In genomic region chr10:69327463-69328345, GRCh38 we compare ENCODE assay signal across 8 cellular contexts. TPM values are rescaled to one million over a fixed set of nuclear protein-coding genes. Genes with fewer than 3 reads are reported as not detected.
DNase-seq lines count a peak whose midpoint lies in the region; ATAC-seq, FAIRE-seq and TF ChIP-seq lines count a peak whose summit lies in the region.

No MANE protein-coding gene starts in this region.

- peak; percentile 86 for ATAC-seq in HG03442 (IDR thresholded peaks at IDR 0.05; ENCODE audit: unreplicated experiment)

- peaks cover 0 to 4% (median 0%) of the 10 kb centered on the region in 45 donors for H3K27me3 ChIP-seq in dorsolateral prefrontal cortex

- no peak for TF ChIP-seq CTCF in VCaP (conservative IDR thresholded peaks at IDR 0.05)
- TF ChIP-seq CTCF in dorsolateral prefrontal cortex (IDR thresholded peaks at IDR 0.05 in 54 of 56, conservative IDR thresholded peaks at IDR 0.05 in 2 of 56; ENCODE audit: low read depth in 1 of 56, partially characterized antibody in 56 of 56): no peak
- TF ChIP-seq CTCF in D721Med (IDR thresholded peaks at IDR 0.05; ENCODE audit: insufficient read depth, missing control alignments): no peak

- peak; percentile 46 to 53 for DNase-seq in AML-193 (lab: John Stamatoyannopoulos, UW)
- no peak for DNase-seq in GM19239 (ENCODE audit: insufficient read length, low spot score)
- DNase-seq in dorsolateral prefrontal cortex: peak; percentile 40 to 86 (median 76)
- peak; percentile 68 to 89 for DNase-seq in lung microvascular endothelial cell (ENCODE audit: low read depth in 2 of 2)
- peak; percentile 28 for DNase-seq in stimulated activated naive CD4-positive, alpha-beta T cell treated with Interleukin-2 at 50 U/mL for 16 hours (lab: John Stamatoyannopoulos, UW)
- no peak for DNase-seq in D721Med (ENCODE audit: insufficient read length, low spot score)

- peak overlapping the region in 51 of 59 donors; percentile 2 to 53 (median 32) for H3K4me3 ChIP-seq in dorsolateral prefrontal cortex

- FAIRE-seq in GM19239 (lab: Jason Lieb, UNC) (peak; percentile 73), D721Med (lab: Jason Lieb, UNC) (no peak)

- intact Hi-C loops in dorsolateral prefrontal cortex (cut with DNase I): no loop called here

- peak overlapping the region; percentile 38 for H3K27ac ChIP-seq in VCaP
- H3K27ac ChIP-seq in dorsolateral prefrontal cortex: peak overlapping the region in 53 of 59 donors; percentile 1 to 85 (median 57)

RNA-seq across cellular contexts. Expression of gene HK1, which starts 49.4 kb away (rescaled TPM):
- total RNA-seq in dorsolateral prefrontal cortex (100 to 1,000 TPM in 117 of 120 experiments, 10 to 100 TPM in 3; 65.9 to 249 (median 183) TPM), lung microvascular endothelial cell (86.7 and 93.3 TPM in 2 replicates)

Comparison
In these comparisons a context has a peak if more than half of its experiments do, and no peak if none do; other contexts are left out.
1. DNase-seq: peak in AML-193 (2 of 2), dorsolateral prefrontal cortex (10 of 10), lung microvascular endothelial cell (2 of 2) and stimulated activated naive CD4-positive, alpha-beta T cell treated with Interleukin-2 at 50 U/mL for 16 hours (single experiment); none in GM19239 (single experiment) and D721Med (single experiment).